9 cellular contexts compared by ENCODE assay signal in the genomic region with DNA sequence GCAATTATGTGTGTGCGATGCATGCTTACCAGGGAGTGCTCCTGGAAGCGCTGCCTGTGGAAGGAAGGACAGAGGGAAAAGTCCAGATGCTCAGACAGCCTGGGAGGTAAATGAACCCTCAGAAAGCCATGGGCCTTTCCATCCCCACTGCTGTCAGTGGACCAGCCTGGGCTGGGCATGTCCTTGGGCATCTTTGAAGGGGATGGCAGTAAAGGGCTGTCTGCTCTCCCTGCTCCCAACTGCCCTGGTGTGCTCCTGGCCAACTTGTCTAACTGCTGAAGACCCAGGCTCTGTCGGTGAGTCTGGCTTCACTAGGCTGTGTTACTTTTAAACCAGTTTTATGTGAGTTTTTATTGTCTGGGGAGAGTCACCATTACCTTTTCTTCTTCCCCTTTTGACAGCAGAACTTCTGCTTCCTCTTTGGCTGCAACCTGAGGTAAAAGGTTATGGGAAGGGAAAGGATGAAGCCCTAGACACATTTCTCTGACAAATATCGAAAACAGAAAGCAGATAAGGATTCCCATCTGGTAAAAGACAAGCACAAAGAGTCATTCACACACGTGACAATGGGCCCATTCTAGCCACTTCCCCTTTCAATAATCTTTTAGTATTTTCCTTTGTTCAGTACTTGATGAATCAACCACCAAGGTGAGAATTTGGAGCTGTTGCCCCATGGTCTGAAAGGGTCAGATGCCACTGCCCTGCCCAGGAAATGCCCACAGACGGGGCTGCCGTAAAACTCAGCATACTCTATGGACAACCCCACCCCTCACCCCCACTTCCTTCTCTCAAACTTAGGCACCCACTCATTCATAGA. TPM values are rescaled to one million over a fixed set of nuclear protein-coding genes. Genes with fewer than 3 reads are reported as not detected.
DNase-seq lines count a peak whose midpoint lies in the region; ATAC-seq and TF ChIP-seq lines count a peak whose summit lies in the region.
"Had no signal": no experiment of that assay in that cellular context is flagged by ENCODE, and none has a peak within 500 bp of the region (broad histone marks: within the 10 kb centered on the region; RNA-seq: fewer than 3 reads in every experiment).

No MANE protein-coding gene starts in this region.

- ATAC-seq in GM19468 (IDR thresholded peaks at IDR 0.05; ENCODE audit: extremely low read depth, unreplicated experiment) = peak; percentile 75
- peak; percentile 93 for ATAC-seq in HG03442 (IDR thresholded peaks at IDR 0.05; ENCODE audit: unreplicated experiment)

- no TSS peak for BruUV-seq in Calu3 (replicated peaks; lab: Mats Ljungman, UMichigan)

- intact Hi-C loops in Calu3 (cut with micrococcal nuclease; ENCODE audit: unreplicated experiment) = no loop called here

- CTCF ChIA-PET in Calu3 (lab: Charles Lee) = interaction anchor here (0.7 kb wide), 2 partner anchors 107 to 285 kb away, joined by 3 to 4 read pairs; no protein-coding TSS in a partner anchor

- H3K27ac Mint-ChIP-seq in Calu3 (ENCODE audit: unreplicated experiment) = peak overlapping the region; percentile 56
- no peak overlapping the region for H3K27ac Mint-ChIP-seq in chondrocyte (ENCODE audit: unreplicated experiment)
- H3K27ac Mint-ChIP-seq: T-helper 1 cell treated with Interleukin-12 subunit alpha and Interleukin-12 subunit beta and Interleukin-4 antibody, amounts not matched to agents 30 μg/mL and 1 μg/mL, for 36 hours had no signal

- H3K4me1 Mint-ChIP-seq in Calu3 (ENCODE audit: low read depth, unreplicated experiment) (peaks cover 24% of the 10 kb centered on the region), chondrocyte (ENCODE audit: low read depth) (no peaks in the 10 kb centered on the region)

- H3K4me3 Mint-ChIP-seq in Calu3 (ENCODE audit: low read depth, unreplicated experiment) (no peak overlapping the region), chondrocyte (ENCODE audit: unreplicated experiment) (no peak overlapping the region)
- H3K4me3 Mint-ChIP-seq: T-helper 1 cell treated with Interleukin-12 subunit alpha and Interleukin-12 subunit beta and Interleukin-4 antibody, amounts not matched to agents 30 μg/mL and 1 μg/mL, for 36 hours had no signal

- H3K9me3 Mint-ChIP-seq in Calu3 (ENCODE audit: low read depth, unreplicated experiment) (no peaks in the 10 kb centered on the region), chondrocyte (ENCODE audit: low read depth) (no peaks in the 10 kb centered on the region)
- H3K9me3 Mint-ChIP-seq: T-helper 1 cell treated with Interleukin-12 subunit alpha and Interleukin-12 subunit beta and Interleukin-4 antibody, amounts not matched to agents 30 μg/mL and 1 μg/mL, for 36 hours had no signal

- H3K36me3 Mint-ChIP-seq in Calu3 (ENCODE audit: insufficient read depth, unreplicated experiment) (no peaks in the 10 kb centered on the region), chondrocyte (ENCODE audit: low read depth) (no peaks in the 10 kb centered on the region)

- no peaks in the 10 kb centered on the region for H3K27me3 Mint-ChIP-seq in Calu3 (ENCODE audit: unreplicated experiment)
- H3K27me3 Mint-ChIP-seq in chondrocyte (ENCODE audit: low read depth) = no peaks in the 10 kb centered on the region

- peak; percentile 47 for DNase-seq in Calu3
- DNase-seq in activated T-cell treated with anti-CD3 and anti-CD28 coated beads, Interleukin-2, amount 50 U/mL, for 48 hours = peak; percentile 28 to 39
- no peak for DNase-seq in NCI-H524 treated with DMSO at 0.1 percent for 48 hours (lab: John Stamatoyannopoulos, UW)
- no peak for DNase-seq in effector CD4-positive, alpha-beta T cell
- no peak for DNase-seq in NCI-H446 (lab: John Stamatoyannopoulos, UW)
- no peak for DNase-seq in chondrocyte (ENCODE audit: low spot score)

- TF ChIP-seq CTCF in Calu3 (IDR thresholded peaks at IDR 0.05; ENCODE audit: unreplicated experiment) = no peak
- TF ChIP-seq CTCF in chondrocyte (IDR thresholded peaks at IDR 0.05) = no peak

RNA-seq across cellular contexts. Expression of a gene that starts 27.6 kb away (rescaled TPM):
- 114 and 117 TPM in 2 replicates for total RNA-seq in Calu3 (2022)
- total RNA-seq in chondrocyte = 9.7 to 12.4 TPM (median 9.9 TPM) in 3 replicates

Comparison
In these comparisons a context has a peak if more than half of its experiments do, and no peak if none do; other contexts are left out.
1. DNase-seq: peak in Calu3 (single experiment) and activated T-cell treated with anti-CD3 and anti-CD28 coated beads, Interleukin-2, amount 50 U/mL, for 48 hours (2 of 2); none in NCI-H524 treated with DMSO at 0.1 percent for 48 hours (single experiment), effector CD4-positive, alpha-beta T cell (single experiment), NCI-H446 (0 of 2) and chondrocyte (single experiment).